In the genomic region with DNA sequence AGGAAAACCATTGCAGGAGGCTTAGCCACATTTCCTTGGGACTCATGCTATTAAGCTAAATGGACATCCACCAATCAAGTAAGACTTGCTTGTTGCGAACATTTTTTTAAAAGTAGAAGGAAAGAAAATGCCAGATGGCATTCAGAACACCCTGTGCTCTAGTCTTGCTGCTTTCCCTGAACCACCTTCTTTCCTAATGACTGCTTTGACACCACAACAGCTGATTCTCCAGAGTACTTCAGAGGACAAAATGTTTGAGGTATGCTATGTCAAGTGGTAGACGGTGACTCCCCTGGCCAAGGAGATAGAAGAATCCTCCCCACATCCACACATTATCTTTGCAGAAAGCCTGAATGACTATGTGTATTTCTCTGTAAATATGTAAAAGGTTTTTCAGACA, we compare ENCODE assay signal across 26 cellular contexts.
"Had no signal": no experiment of that assay in that cellular context is flagged by ENCODE, and none has a peak within 500 bp of the region (broad histone marks: within the 10 kb centered on the region; RNA-seq: fewer than 3 reads in every experiment).

No MANE protein-coding gene starts in this region.

- H3K27ac ChIP-seq: esophagus muscularis mucosa, foreskin keratinocyte, ovary, prostate gland, stomach, suprapubic skin, tibial artery, upper lobe of right lung, WERI-Rb-1 had no signal

- H3K4me3 ChIP-seq: esophagus muscularis mucosa, lung, ovary, prostate gland, stomach, suprapubic skin, tibial artery, upper lobe of right lung had no signal

- H3K9me3 ChIP-seq: esophagus muscularis mucosa, ovary, prostate gland, stomach, suprapubic skin, tibial artery, upper lobe of right lung had no signal

- H3K4me1 ChIP-seq: foreskin keratinocyte, prostate gland, suprapubic skin, tibial artery, upper lobe of right lung had no signal

- H3K27me3 ChIP-seq: esophagus muscularis mucosa, ovary, stomach, suprapubic skin, tibial artery, upper lobe of right lung had no signal

- DNase-seq: activated CD4-positive, alpha-beta memory T cell treated with anti-CD3 and anti-CD28 coated beads, Interleukin-2, amount 10 ng/mL, durations not matched to agents 7 days and 5 days; activated CD4-positive, alpha-beta T cell treated with anti-CD3 and anti-CD28 coated beads, Interleukin-2, amount 10 ng/mL, durations not matched to agents 24 days and 14 days; activated CD4-positive, CD25-positive, alpha-beta regulatory T cell treated with anti-CD3 and anti-CD28 coated beads, Interleukin-2, amount 50 U/mL, for 72 hours; activated naive CD8-positive, alpha-beta T cell treated with anti-CD3 and anti-CD28 coated beads, Interleukin-2, amount 50 U/mL, for 24 hours; activated T-cell treated with anti-CD3 and anti-CD28 coated beads, Interleukin-2, amount 50 U/mL, for 4 hours; amygdala; central memory CD4-positive, alpha-beta T cell; endodermal cell; foreskin keratinocyte; kidney glomerular epithelial cell; naive thymus-derived CD4-positive, alpha-beta T cell; ovary; retina; stimulated activated CD4-positive, alpha-beta T cell treated with anti-CD3 and anti-CD28 coated beads, Interleukin-15, amount 100 ng/mL, for 24 hours; stimulated activated CD4-positive, alpha-beta T cell treated with anti-CD3 and anti-CD28 coated beads, Interleukin-2, amount 100 ng/mL, for 24 hours; stimulated activated naive B cell treated with anti-CD40 and anti-IgM and Interleukin-4, amounts not matched to agents 10 μg/mL and 1 μg/mL and 100 μg/mL, for 72 hours; stomach; T-helper 17 cell; T1000; tibial artery; upper lobe of right lung; WERI-Rb-1 had no signal

- H3K36me3 ChIP-seq: esophagus muscularis mucosa, ovary, prostate gland, stomach, suprapubic skin, tibial artery, upper lobe of right lung, WERI-Rb-1 had no signal
